1 cellular context compared by ENCODE assay signal in genomic region chr16:12096828-12097522, GRCh38.
TF ChIP-seq lines count a peak whose summit lies in the region.

No MANE protein-coding gene starts in this region.

TF ChIP-seq in H1, 55 proteins besides CTCF, POLR2A, EP300 and RAD21:
- TF ChIP-seq CTBP2 (IDR thresholded peaks at IDR 0.05; ENCODE audit: borderline replicate concordance, insufficient read depth, insufficient read length, low read length), result no peak
- no peak for TF ChIP-seq SUZ12 (IDR thresholded peaks at IDR 0.05; ENCODE audit: low read length)
